Comparison of ENCODE assay signal across 11 cellular contexts in genomic region chr2:100865819-100866462, GRCh38. TPM values are rescaled to one million over a fixed set of nuclear protein-coding genes. Genes with fewer than 3 reads are reported as not detected.
A peak's percentile ranks its signal among the peaks of the same experiment; 100 is the strongest.
DNase-seq lines count a peak whose midpoint lies in the region; ATAC-seq, FAIRE-seq and TF ChIP-seq lines count a peak whose summit lies in the region.
"Had no signal": no experiment of that assay in that cellular context is flagged by ENCODE, and none has a peak within 500 bp of the region (broad histone marks: within the 10 kb centered on the region; RNA-seq: fewer than 3 reads in every experiment).

No MANE protein-coding gene starts in this region.

- H3K27me3 ChIP-seq in PC-9 (ENCODE audit: insufficient read depth, low read depth) (no peaks in the 10 kb centered on the region), pancreas (no peaks in the 10 kb centered on the region), BE2C (peaks cover 16% of the 10 kb centered on the region)
- H3K27me3 ChIP-seq: right lobe of liver had no signal

- H3K9me2 ChIP-seq in PC-9 (ENCODE audit: insufficient read depth), result no peaks in the 10 kb centered on the region

- TF ChIP-seq CTCF in PC-9 (conservative IDR thresholded peaks at IDR 0.05) (no peak), epithelial cell of proximal tubule (conservative IDR thresholded peaks at IDR 0.05; ENCODE audit: low read depth, low read length) (no peak), pancreas (IDR thresholded peaks at IDR 0.05) (no peak), BE2C (IDR thresholded peaks at IDR 0.05; ENCODE audit: low read depth, low read length) (no peak)

- peak; percentile 58 to 79 (median 65) for ATAC-seq in pancreas
- no peak for ATAC-seq in HG03139 (IDR thresholded peaks at IDR 0.05; ENCODE audit: unreplicated experiment)

- CTCF ChIA-PET in PC-9 (lab: Charles Lee), result interaction anchor here (0.6 kb wide), 1 partner anchor 1750 kb away, joined by 4 read pairs; no protein-coding TSS in a partner anchor

- H3K36me3 ChIP-seq in PC-9 (ENCODE audit: low read depth), result peaks cover 34% of the 10 kb centered on the region
- H3K36me3 ChIP-seq in pancreas, result no peaks in the 10 kb centered on the region
- no peaks in the 10 kb centered on the region for H3K36me3 ChIP-seq in BE2C
- H3K36me3 ChIP-seq: right lobe of liver had no signal

- DNase-seq in CD1c-positive myeloid dendritic cell (ENCODE audit: extremely low spot score), result peak; percentile 64
- DNase-seq in PC-9, result peak in 1 of 2 experiments; percentile 81
- DNase-seq in epithelial cell of proximal tubule (ENCODE audit: low read depth), result peak; percentile 54
- DNase-seq in pancreas, result no peak
- no peak for DNase-seq in NCI-H510A (lab: John Stamatoyannopoulos, UW)
- no peak for DNase-seq in BE2C
- no peak for DNase-seq in DMS 273 treated with DMSO at 0.1 percent for 48 hours (lab: John Stamatoyannopoulos, UW)
- DNase-seq: NCI-H1930 had no signal

- peaks cover 61% of the 10 kb centered on the region for H3K4me1 ChIP-seq in PC-9 (replicated peaks; ENCODE audit: insufficient read depth)
- peaks cover 0 to 13% (median 6%) of the 10 kb centered on the region in 3 donors for H3K4me1 ChIP-seq in pancreas
- H3K4me1 ChIP-seq in BE2C, result no peaks in the 10 kb centered on the region

- WGBS in pancreas, 2 donors, result 71 to 82% methylated on average over 5 of the region's 5 CpGs

- H3K79me2 ChIP-seq in PC-9 (ENCODE audit: low read depth), result peaks cover 100% of the 10 kb centered on the region

- peak overlapping the region; percentile 52 for H3K4me2 ChIP-seq in PC-9

- POLR2A ChIA-PET in PC-9 (lab: Charles Lee; ENCODE audit: unreplicated experiment), result no interaction called here

- peaks cover 20% of the 10 kb centered on the region; the same call in 1 of the 2 replicates for H3K9me3 ChIP-seq in PC-9 (ENCODE audit: insufficient read depth, low read depth)
- no peaks in the 10 kb centered on the region for H3K9me3 ChIP-seq in pancreas
- no peaks in the 10 kb centered on the region for H3K9me3 ChIP-seq in BE2C

- intact Hi-C loops in PC-9 (cut with micrococcal nuclease; ENCODE audit: unreplicated experiment), result loop anchor here (5.0 kb wide), 1 partner anchor 44 kb away; the partner anchor contains the start of gene NPAS2
- intact Hi-C loops in pancreas (cut with DNase I), result no loop called here

- H3F3A ChIP-seq in PC-9 (ENCODE audit: insufficient read depth, low read depth), result peaks cover 34% of the 10 kb centered on the region

- peak overlapping the region; percentile 31; the same call in 1 of the 2 replicates for H3K4me3 ChIP-seq in PC-9
- H3K4me3 ChIP-seq in epithelial cell of proximal tubule (ENCODE audit: low read depth, low read length), result no peak overlapping the region
- no peak overlapping the region for H3K4me3 ChIP-seq in pancreas
- no peak overlapping the region for H3K4me3 ChIP-seq in BE2C (ENCODE audit: low read depth, low read length)
- H3K4me3 ChIP-seq: right lobe of liver had no signal

- BruUV-seq in PC-9 (replicated peaks; lab: Mats Ljungman, UMichigan), result no TSS peak

- peaks cover 5% of the 10 kb centered on the region; the same call in 1 of the 2 replicates for H4K20me1 ChIP-seq in PC-9 (ENCODE audit: insufficient read depth)

- H2AFZ ChIP-seq in PC-9, result no peak overlapping the region

- no peak for FAIRE-seq in pancreas (lab: Jason Lieb, UNC)

- H3K27ac ChIP-seq in PC-9 (peak overlapping the region; percentile 85), pancreas (no peak overlapping the region)
- H3K27ac ChIP-seq: HL-60, right lobe of liver had no signal

RNA-seq across cellular contexts. Expression of gene NPAS2, which starts 46.0 kb away (rescaled TPM):
- 38.3 and 41.2 TPM in 2 replicates for total RNA-seq in PC-9 (2021)
- total RNA-seq in epithelial cell of proximal tubule, result 11.0 and 11.5 TPM in 2 replicates
- 10 to 100 TPM; 27.2 to 46.3 (median 32.7) TPM for total RNA-seq in pancreas
- polyA plus RNA-seq in pancreas, result 10 to 100 TPM; 20.6 to 35.3 TPM
- 0.12 TPM for polyA plus RNA-seq in BE2C (2012; ENCODE audit: insufficient read depth, insufficient read length, low read depth)

Comparison
In these comparisons a context has a peak if more than half of its experiments do, and no peak if none do; other contexts are left out.
1. DNase-seq: peak in CD1c-positive myeloid dendritic cell (single experiment) and epithelial cell of proximal tubule (single experiment); none in pancreas (0 of 6), NCI-H510A (single experiment), BE2C (single experiment) and DMS 273 treated with DMSO at 0.1 percent for 48 hours (single experiment).